ENCODE assay signal across 11 cellular contexts in genomic region chr1:171220551-171221175, GRCh38. TPM values are rescaled to one million over a fixed set of nuclear protein-coding genes. Genes with fewer than 3 reads are reported as not detected.
A peak's percentile ranks its signal among the peaks of the same experiment; 100 is the strongest.
DNase-seq lines count a peak whose midpoint lies in the region; ATAC-seq and TF ChIP-seq lines count a peak whose summit lies in the region.
"Had no signal": no experiment of that assay in that cellular context is flagged by ENCODE, and none has a peak within 500 bp of the region (broad histone marks: within the 10 kb centered on the region; RNA-seq: fewer than 3 reads in every experiment).

No MANE protein-coding gene starts in this region.

- no peak for ATAC-seq in HG03025 (IDR thresholded peaks at IDR 0.05; ENCODE audit: low FRiP score, unreplicated experiment)

- peak overlapping the region; percentile 72 for H3K4me3 Mint-ChIP-seq in chondrocyte (ENCODE audit: unreplicated experiment)
- H3K4me3 Mint-ChIP-seq: activated B cell treated with CpG ODN at 0.5 μM for 24 hours had no signal

- no peaks in the 10 kb centered on the region for H3K36me3 Mint-ChIP-seq in chondrocyte (ENCODE audit: low read depth)

- H3K9me3 ChIP-seq in iPS-20b (ENCODE audit: insufficient read depth, low read depth, low read length), result peaks cover 8% of the 10 kb centered on the region; the same call in 1 of the 2 replicates

- peak overlapping the region; percentile 78 for H3K9ac ChIP-seq in iPS-20b (ENCODE audit: low read depth, low read length)

- H3K27me3 Mint-ChIP-seq in chondrocyte (ENCODE audit: low read depth), result no peaks in the 10 kb centered on the region

- peaks cover 75% of the 10 kb centered on the region for H3K4me1 Mint-ChIP-seq in chondrocyte (ENCODE audit: low read depth)
- H3K4me1 Mint-ChIP-seq: activated B cell treated with CpG ODN at 0.5 μM for 24 hours had no signal

- no peak for TF ChIP-seq CTCF in HFF-Myc (IDR thresholded peaks at IDR 0.05; ENCODE audit: low read depth, low read length, missing control alignments)
- TF ChIP-seq CTCF in chondrocyte (IDR thresholded peaks at IDR 0.05), result peak; percentile 39

- H3K27ac Mint-ChIP-seq in chondrocyte (ENCODE audit: unreplicated experiment), result peak overlapping the region; percentile 96
- H3K27ac Mint-ChIP-seq: activated B cell treated with CpG ODN at 0.5 μM for 24 hours had no signal

- H3K27me3 ChIP-seq in iPS-20b (ENCODE audit: insufficient read depth, low read length), result no peaks in the 10 kb centered on the region

- peaks cover 33% of the 10 kb centered on the region for H3K4me1 ChIP-seq in iPS-20b (ENCODE audit: insufficient read depth, low read length)

- H3K27ac ChIP-seq in iPS-20b (ENCODE audit: low read length), result peak overlapping the region; percentile 4
- peak overlapping the region in 18 of 21 experiments; percentile 25 to 84 (median 64) for H3K27ac ChIP-seq in skin epidermis

- H3K4me3 ChIP-seq in HFF-Myc (replicated peaks; ENCODE audit: low read depth, low read length) (peak overlapping the region; percentile 25), iPS-20b (ENCODE audit: low read length) (peak overlapping the region; percentile 49), skin epidermis (no peak overlapping the region)

- H3K36me3 ChIP-seq in iPS-20b (ENCODE audit: insufficient read depth, low read depth, low read length), result no peaks in the 10 kb centered on the region

- DNase-seq in HFF-Myc (ENCODE audit: extremely low read depth, low read depth), result no peak
- no peak for DNase-seq in chondrocyte (ENCODE audit: low spot score)
- DNase-seq in HUDEP-2 (lab: John Stamatoyannopoulos, UW; ENCODE audit: unreplicated experiment in 76 of 76), result no peak
- DNase-seq in NCI-H2081 (lab: John Stamatoyannopoulos, UW), result no peak
- no peak for DNase-seq in DMS153 (lab: John Stamatoyannopoulos, UW)
- DNase-seq: activated B cell treated with CpG ODN at 0.5 μM for 24 hours, DMS53, NCI-H2227 treated with DMSO at 0.1 percent for 48 hours had no signal

- H3K9me3 Mint-ChIP-seq in chondrocyte (ENCODE audit: low read depth), result peaks cover 4% of the 10 kb centered on the region

RNA-seq across cellular contexts. Expression of gene FMO1, which starts 27.6 kb away (rescaled TPM):
- 0.65 to 3.5 TPM (median 0.87 TPM) in 3 replicates for total RNA-seq in chondrocyte

RNA-seq across cellular contexts. Expression of gene FMO2, which starts 35.6 kb away (rescaled TPM):
- 0.24 to 0.87 TPM (median 0.55 TPM) in 3 replicates for total RNA-seq in chondrocyte
- total RNA-seq: activated B cell treated with CpG ODN at 0.5 μM for 24 hours had no signal

Comparison
In these comparisons a context has a peak if more than half of its experiments do, and no peak if none do; other contexts are left out.
1. H3K4me3 ChIP-seq: peak in HFF-Myc (single experiment) and iPS-20b (single experiment); none in skin epidermis (0 of 7).